ENCODE assay signal across 11 cellular contexts in genomic region chrX:118353081-118353850, GRCh38. TPM values are rescaled to one million over a fixed set of nuclear protein-coding genes. Genes with fewer than 3 reads are reported as not detected.
A peak's percentile ranks its signal among the peaks of the same experiment; 100 is the strongest.
DNase-seq lines count a peak whose midpoint lies in the region; ATAC-seq and TF ChIP-seq lines count a peak whose summit lies in the region.
"Had no signal": no experiment of that assay in that cellular context is flagged by ENCODE, and none has a peak within 500 bp of the region (broad histone marks: within the 10 kb centered on the region; RNA-seq: fewer than 3 reads in every experiment).

No MANE protein-coding gene starts in this region.

- no peaks in the 10 kb centered on the region for H3K9me3 Mint-ChIP-seq in activated CD8-positive, alpha-beta T cell treated with anti-CD3 and anti-CD28 coated beads, Interleukin-2, amount 10 ng/mL, durations not matched to agents 7 days and 5 days (ENCODE audit: insufficient read depth)
- no peaks in the 10 kb centered on the region for H3K9me3 Mint-ChIP-seq in activated CD8-positive, alpha-beta T cell treated with anti-CD3 and anti-CD28 coated beads for 36 hours
- H3K9me3 Mint-ChIP-seq in activated naive CD8-positive, alpha-beta T cell treated with anti-CD3 and anti-CD28 coated beads, Interleukin-2, amount 50 U/mL, for 24 hours = no peaks in the 10 kb centered on the region
- H3K9me3 Mint-ChIP-seq in stimulated activated naive B cell treated with anti-CD40 and anti-IgM and Interleukin-4, amounts not matched to agents 10 μg/mL and 1 μg/mL and 100 μg/mL, for 72 hours = no peaks in the 10 kb centered on the region
- H3K9me3 Mint-ChIP-seq in CD8-positive, alpha-beta memory T cell = no peaks in the 10 kb centered on the region
- H3K9me3 Mint-ChIP-seq: activated naive CD4-positive, alpha-beta T cell treated with anti-CD3 and anti-CD28 coated beads for 36 hours had no signal

- H3K4me1 Mint-ChIP-seq in activated CD8-positive, alpha-beta T cell treated with anti-CD3 and anti-CD28 coated beads, Interleukin-2, amount 10 ng/mL, durations not matched to agents 7 days and 5 days (ENCODE audit: low read depth) = peaks cover 55% of the 10 kb centered on the region
- peaks cover 53% of the 10 kb centered on the region for H3K4me1 Mint-ChIP-seq in activated CD8-positive, alpha-beta T cell treated with anti-CD3 and anti-CD28 coated beads for 36 hours (ENCODE audit: low read depth)
- H3K4me1 Mint-ChIP-seq in activated naive CD8-positive, alpha-beta T cell treated with anti-CD3 and anti-CD28 coated beads, Interleukin-2, amount 50 U/mL, for 24 hours = peaks cover 65% of the 10 kb centered on the region
- H3K4me1 Mint-ChIP-seq in stimulated activated naive B cell treated with anti-CD40 and anti-IgM and Interleukin-4, amounts not matched to agents 10 μg/mL and 1 μg/mL and 100 μg/mL, for 72 hours = peaks cover 12 to 33% of the 10 kb centered on the region in 2 donors
- peaks cover 50 to 70% (median 61%) of the 10 kb centered on the region in 3 donors for H3K4me1 Mint-ChIP-seq in CD8-positive, alpha-beta memory T cell

- H3K27ac ChIP-seq in CD8-positive, alpha-beta memory T cell (ENCODE audit: low read depth, low read length) = no peak overlapping the region
- H3K27ac ChIP-seq: esophagus squamous epithelium, thoracic aorta had no signal

- H3K36me3 ChIP-seq in CD8-positive, alpha-beta memory T cell (ENCODE audit: insufficient read depth, low read length) = no peaks in the 10 kb centered on the region
- H3K36me3 ChIP-seq: esophagus squamous epithelium, thoracic aorta had no signal

- no peaks in the 10 kb centered on the region for H3K9me3 ChIP-seq in CD8-positive, alpha-beta memory T cell (ENCODE audit: low read length)
- H3K9me3 ChIP-seq: esophagus squamous epithelium, thoracic aorta had no signal

- POLR2A ChIA-PET in activated CD8-positive, alpha-beta T cell treated with anti-CD3 and anti-CD28 coated beads, Interleukin-2, amount 10 ng/mL, durations not matched to agents 7 days and 5 days (lab: Charles Lee) = no interaction called here
- POLR2A ChIA-PET in activated CD8-positive, alpha-beta T cell treated with anti-CD3 and anti-CD28 coated beads for 36 hours (lab: Charles Lee) = no interaction called here
- POLR2A ChIA-PET in CD8-positive, alpha-beta memory T cell (lab: Charles Lee) = no interaction called here

- peaks cover 6% of the 10 kb centered on the region for H3K36me3 Mint-ChIP-seq in activated CD8-positive, alpha-beta T cell treated with anti-CD3 and anti-CD28 coated beads, Interleukin-2, amount 10 ng/mL, durations not matched to agents 7 days and 5 days (ENCODE audit: low read depth)
- no peaks in the 10 kb centered on the region for H3K36me3 Mint-ChIP-seq in activated CD8-positive, alpha-beta T cell treated with anti-CD3 and anti-CD28 coated beads for 36 hours (ENCODE audit: low read depth)
- no peaks in the 10 kb centered on the region for H3K36me3 Mint-ChIP-seq in activated naive CD8-positive, alpha-beta T cell treated with anti-CD3 and anti-CD28 coated beads, Interleukin-2, amount 50 U/mL, for 24 hours (ENCODE audit: low read depth)
- H3K36me3 Mint-ChIP-seq in stimulated activated naive B cell treated with anti-CD40 and anti-IgM and Interleukin-4, amounts not matched to agents 10 μg/mL and 1 μg/mL and 100 μg/mL, for 72 hours = no peaks in the 10 kb centered on the region
- no peaks in the 10 kb centered on the region for H3K36me3 Mint-ChIP-seq in CD8-positive, alpha-beta memory T cell

- CTCF ChIA-PET in activated CD8-positive, alpha-beta T cell treated with anti-CD3 and anti-CD28 coated beads, Interleukin-2, amount 10 ng/mL, durations not matched to agents 7 days and 5 days (lab: Charles Lee) = no interaction called here
- CTCF ChIA-PET in activated CD8-positive, alpha-beta T cell treated with anti-CD3 and anti-CD28 coated beads for 36 hours (lab: Charles Lee) = no interaction called here
- CTCF ChIA-PET in CD8-positive, alpha-beta memory T cell (lab: Charles Lee) = no interaction called here

- H3K27me3 Mint-ChIP-seq in activated CD8-positive, alpha-beta T cell treated with anti-CD3 and anti-CD28 coated beads, Interleukin-2, amount 10 ng/mL, durations not matched to agents 7 days and 5 days (ENCODE audit: low read depth) = no peaks in the 10 kb centered on the region
- no peaks in the 10 kb centered on the region for H3K27me3 Mint-ChIP-seq in activated CD8-positive, alpha-beta T cell treated with anti-CD3 and anti-CD28 coated beads for 36 hours
- H3K27me3 Mint-ChIP-seq in activated naive CD8-positive, alpha-beta T cell treated with anti-CD3 and anti-CD28 coated beads, Interleukin-2, amount 50 U/mL, for 24 hours = no peaks in the 10 kb centered on the region
- no peaks in the 10 kb centered on the region for H3K27me3 Mint-ChIP-seq in stimulated activated naive B cell treated with anti-CD40 and anti-IgM and Interleukin-4, amounts not matched to agents 10 μg/mL and 1 μg/mL and 100 μg/mL, for 72 hours
- H3K27me3 Mint-ChIP-seq in CD8-positive, alpha-beta memory T cell = no peaks in the 10 kb centered on the region

- H3K4me3 Mint-ChIP-seq in activated CD8-positive, alpha-beta T cell treated with anti-CD3 and anti-CD28 coated beads, Interleukin-2, amount 10 ng/mL, durations not matched to agents 7 days and 5 days = no peak overlapping the region
- no peak overlapping the region for H3K4me3 Mint-ChIP-seq in activated CD8-positive, alpha-beta T cell treated with anti-CD3 and anti-CD28 coated beads for 36 hours
- no peak overlapping the region for H3K4me3 Mint-ChIP-seq in activated naive CD8-positive, alpha-beta T cell treated with anti-CD3 and anti-CD28 coated beads, Interleukin-2, amount 50 U/mL, for 24 hours
- no peak overlapping the region for H3K4me3 Mint-ChIP-seq in stimulated activated naive B cell treated with anti-CD40 and anti-IgM and Interleukin-4, amounts not matched to agents 10 μg/mL and 1 μg/mL and 100 μg/mL, for 72 hours
- peak overlapping the region in 2 of 7 donors; percentile 28 to 32 for H3K4me3 Mint-ChIP-seq in CD8-positive, alpha-beta memory T cell
- H3K4me3 Mint-ChIP-seq: activated naive CD4-positive, alpha-beta T cell treated with anti-CD3 and anti-CD28 coated beads for 36 hours had no signal

- TF ChIP-seq CTCF in activated CD8-positive, alpha-beta T cell treated with anti-CD3 and anti-CD28 coated beads for 36 hours (IDR thresholded peaks at IDR 0.05) = no peak

- H3K27ac Mint-ChIP-seq in activated CD8-positive, alpha-beta T cell treated with anti-CD3 and anti-CD28 coated beads, Interleukin-2, amount 10 ng/mL, durations not matched to agents 7 days and 5 days = no peak overlapping the region
- H3K27ac Mint-ChIP-seq in activated CD8-positive, alpha-beta T cell treated with anti-CD3 and anti-CD28 coated beads for 36 hours = no peak overlapping the region
- H3K27ac Mint-ChIP-seq in activated naive CD8-positive, alpha-beta T cell treated with anti-CD3 and anti-CD28 coated beads, Interleukin-2, amount 50 U/mL, for 24 hours = no peak overlapping the region
- H3K27ac Mint-ChIP-seq in stimulated activated naive B cell treated with anti-CD40 and anti-IgM and Interleukin-4, amounts not matched to agents 10 μg/mL and 1 μg/mL and 100 μg/mL, for 72 hours = peak overlapping the region; percentile 54
- H3K27ac Mint-ChIP-seq in CD8-positive, alpha-beta memory T cell = peak overlapping the region in 4 of 8 donors; percentile 13 to 73 (median 64)
- H3K27ac Mint-ChIP-seq: activated naive CD4-positive, alpha-beta T cell treated with anti-CD3 and anti-CD28 coated beads for 36 hours had no signal

- H3K4me1 ChIP-seq in CD8-positive, alpha-beta memory T cell (ENCODE audit: insufficient read depth, low read length) = peaks cover 35% of the 10 kb centered on the region

- no peak overlapping the region for H3K4me3 ChIP-seq in CD8-positive, alpha-beta memory T cell (ENCODE audit: low read length)
- H3K4me3 ChIP-seq: esophagus squamous epithelium, thoracic aorta had no signal

- peak; percentile 20 for ATAC-seq in activated CD8-positive, alpha-beta T cell treated with anti-CD3 and anti-CD28 coated beads, Interleukin-2, amount 10 ng/mL, durations not matched to agents 7 days and 5 days
- ATAC-seq in activated CD8-positive, alpha-beta T cell treated with anti-CD3 and anti-CD28 coated beads for 36 hours = no peak
- ATAC-seq in HG02973 (IDR thresholded peaks at IDR 0.05; ENCODE audit: unreplicated experiment) = peak; percentile 56
- ATAC-seq in activated naive CD8-positive, alpha-beta T cell treated with anti-CD3 and anti-CD28 coated beads, Interleukin-2, amount 50 U/mL, for 24 hours = peak; percentile 15
- ATAC-seq in stimulated activated naive B cell treated with anti-CD40 and anti-IgM and Interleukin-4, amounts not matched to agents 10 μg/mL and 1 μg/mL and 100 μg/mL, for 72 hours (replicated peaks) = peak; percentile 83 to 90

- no peak for DNase-seq in activated CD8-positive, alpha-beta T cell treated with anti-CD3 and anti-CD28 coated beads, Interleukin-2, amount 10 ng/mL, durations not matched to agents 7 days and 5 days
- no peak for DNase-seq in activated CD8-positive, alpha-beta T cell treated with anti-CD3 and anti-CD28 coated beads for 36 hours
- no peak for DNase-seq in activated naive CD8-positive, alpha-beta T cell treated with anti-CD3 and anti-CD28 coated beads, Interleukin-2, amount 50 U/mL, for 24 hours
- no peak for DNase-seq in stimulated activated naive B cell treated with anti-CD40 and anti-IgM and Interleukin-4, amounts not matched to agents 10 μg/mL and 1 μg/mL and 100 μg/mL, for 72 hours
- DNase-seq in NCI-H2196 (lab: John Stamatoyannopoulos, UW; ENCODE audit: unreplicated experiment) (no peak), NCI-H187 (lab: John Stamatoyannopoulos, UW) (no peak)
- DNase-seq in CD8-positive, alpha-beta memory T cell = no peak
- DNase-seq: activated naive CD4-positive, alpha-beta T cell treated with anti-CD3 and anti-CD28 coated beads for 36 hours; esophagus squamous epithelium had no signal

- H3K27me3 ChIP-seq in CD8-positive, alpha-beta memory T cell (ENCODE audit: insufficient read depth, low read length, poor library complexity, severe bottlenecking) = no peaks in the 10 kb centered on the region
- H3K27me3 ChIP-seq: esophagus squamous epithelium had no signal

- intact Hi-C loops in activated CD8-positive, alpha-beta T cell treated with anti-CD3 and anti-CD28 coated beads for 36 hours (cut with micrococcal nuclease) = no loop called here

RNA-seq across cellular contexts. Expression of gene WDR44, which starts 7.4 kb away (rescaled TPM):
- total RNA-seq in activated CD8-positive, alpha-beta T cell treated with anti-CD3 and anti-CD28 coated beads, Interleukin-2, amount 10 ng/mL, durations not matched to agents 7 days and 5 days = 10 to 100 TPM; 26.5 to 29.7 TPM
- total RNA-seq in activated CD8-positive, alpha-beta T cell treated with anti-CD3 and anti-CD28 coated beads for 36 hours = 10 to 100 TPM in 1 of 2 experiments, 1 to 10 TPM in 1; 9.9 to 10.2 TPM
- total RNA-seq in CD8-positive, alpha-beta memory T cell = 10 to 100 TPM; 12.1 to 12.4 TPM
- polyA plus RNA-seq in CD8-positive, alpha-beta memory T cell = 9.3 TPM
